ENCODE assay signal across 25 cellular contexts in the genomic region with DNA sequence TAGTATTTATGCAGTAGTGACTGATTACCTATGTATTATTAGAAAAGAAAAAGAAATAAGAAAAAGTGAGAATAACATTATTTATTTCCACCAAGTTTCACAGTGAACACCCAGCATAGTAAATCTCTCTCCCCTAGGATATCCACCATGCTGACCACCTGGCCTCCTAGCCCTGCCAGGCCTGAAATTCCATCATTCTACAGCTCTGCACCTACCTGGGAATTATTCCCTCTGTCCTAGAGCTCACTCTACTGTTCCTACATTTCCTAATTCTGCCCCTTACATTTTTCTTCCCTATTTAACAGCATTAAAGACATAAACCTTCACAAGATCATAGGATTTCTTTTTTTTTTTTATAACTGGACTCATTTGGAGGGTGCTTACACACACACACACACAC.
"Had no signal": no experiment of that assay in that cellular context is flagged by ENCODE, and none has a peak within 500 bp of the region (broad histone marks: within the 10 kb centered on the region; RNA-seq: fewer than 3 reads in every experiment).

No MANE protein-coding gene starts in this region.

- H3K27ac ChIP-seq: cardiac muscle cell, foreskin keratinocyte, left lung, neutrophil, pancreas, thyroid gland had no signal

- H3K9me3 ChIP-seq: left lung, neutrophil, pancreas, thyroid gland had no signal

- FAIRE-seq: endometrium, pancreas had no signal

- H3K36me3 ChIP-seq: cardiac muscle cell, left lung, neutrophil, pancreas, thyroid gland had no signal

- ATAC-seq: activated naive CD8-positive, alpha-beta T cell treated with anti-CD3 and anti-CD28 coated beads, Interleukin-2, amount 50 U/mL, for 24 hours; foreskin keratinocyte; left lung; pancreas; right cardiac atrium; stimulated activated naive CD8-positive, alpha-beta T cell treated with anti-CD3 and anti-CD28 coated beads, Interleukin-15, Interleukin-2, amounts not matched to agents 100 U/mL and 50 U/mL, for 24 hours had no signal

- H3K27ac Mint-ChIP-seq: activated naive CD8-positive, alpha-beta T cell treated with anti-CD3 and anti-CD28 coated beads, Interleukin-2, amount 50 U/mL, for 24 hours; dendritic cell treated with granulocyte-macrophage colony-stimulating factor and Interleukin-4, amounts not matched to agents 40 ng/mL and 50 ng/mL, for 4 days; naive thymus-derived CD4-positive, alpha-beta T cell had no signal

- H3K27me3 Mint-ChIP-seq: activated naive CD8-positive, alpha-beta T cell treated with anti-CD3 and anti-CD28 coated beads, Interleukin-2, amount 50 U/mL, for 24 hours; dendritic cell treated with granulocyte-macrophage colony-stimulating factor and Interleukin-4, amounts not matched to agents 40 ng/mL and 50 ng/mL, for 4 days; naive thymus-derived CD4-positive, alpha-beta T cell had no signal

- DNase-seq: activated CD4-positive, alpha-beta T cell treated with anti-CD3 and anti-CD28 coated beads for 4 hours; activated CD4-positive, alpha-beta T cell treated with anti-CD3 and anti-CD28 coated beads, Interleukin-2, amount 50 U/mL, for 48 hours; activated CD4-positive, CD25-positive, alpha-beta regulatory T cell; activated effector memory CD4-positive, alpha-beta T cell treated with anti-CD3 and anti-CD28 coated beads, Interleukin-2, amount 50 U/mL, for 16 hours; activated naive CD4-positive, alpha-beta T cell treated with anti-CD3 and anti-CD28 coated beads, Interleukin-2, amount 50 U/mL, for 16 hours; activated naive CD8-positive, alpha-beta T cell treated with anti-CD3 and anti-CD28 coated beads, Interleukin-2, amount 50 U/mL, for 24 hours; effector CD4-positive, alpha-beta T cell; foreskin keratinocyte; hippocampal formation; kidney glomerular epithelial cell; left lung; naive thymus-derived CD4-positive, alpha-beta T cell; pancreas; right cardiac atrium; stimulated activated CD4-positive, alpha-beta T cell treated with anti-CD3 and anti-CD28 coated beads, Interleukin-12 subunit alpha, Interleukin-12 subunit beta, amount 100 ng/mL, for 4 hours; stimulated activated CD4-positive, alpha-beta T cell treated with anti-CD3 and anti-CD28 coated beads, Interleukin-4, amount 100 ng/mL, for 4 hours; stimulated activated naive CD8-positive, alpha-beta T cell treated with anti-CD3 and anti-CD28 coated beads, Interleukin-15, Interleukin-2, amounts not matched to agents 100 U/mL and 50 U/mL, for 24 hours; substantia nigra; T1000; thyroid gland had no signal

- H3K36me3 Mint-ChIP-seq: naive thymus-derived CD4-positive, alpha-beta T cell had no signal

- H3K27me3 ChIP-seq: cardiac muscle cell, foreskin keratinocyte, left lung, neutrophil, pancreas, thyroid gland had no signal

- H3K4me1 ChIP-seq: foreskin keratinocyte, left lung, pancreas, thyroid gland had no signal

- H3K4me3 ChIP-seq: left lung, lung, pancreas, thyroid gland had no signal

- H3K9me3 Mint-ChIP-seq: activated naive CD8-positive, alpha-beta T cell treated with anti-CD3 and anti-CD28 coated beads, Interleukin-2, amount 50 U/mL, for 24 hours had no signal

- H3K4me1 Mint-ChIP-seq: activated naive CD8-positive, alpha-beta T cell treated with anti-CD3 and anti-CD28 coated beads, Interleukin-2, amount 50 U/mL, for 24 hours; naive thymus-derived CD4-positive, alpha-beta T cell had no signal

- H3K4me3 Mint-ChIP-seq: activated naive CD8-positive, alpha-beta T cell treated with anti-CD3 and anti-CD28 coated beads, Interleukin-2, amount 50 U/mL, for 24 hours; naive thymus-derived CD4-positive, alpha-beta T cell had no signal
